In genomic region chr10:101287183-101287830, GRCh38 we compare ENCODE assay signal across 2 cellular contexts.
TF ChIP-seq lines count a peak whose summit lies in the region.

No MANE protein-coding gene starts in this region.

TF ChIP-seq in A549, 52 proteins besides CTCF, POLR2A, EP300 and RAD21:
- no peak for TF ChIP-seq ZSCAN20 (CRISPR knock-in tag; IDR thresholded peaks at IDR 0.05)
- no peak for TF ChIP-seq CBX8 (IDR thresholded peaks at IDR 0.05)
- peak; percentile 34; the same call in 1 of the 2 replicates for TF ChIP-seq KDM1A (IDR thresholded peaks at IDR 0.05; ENCODE audit: low read depth)
- TF ChIP-seq, protein P1, sequence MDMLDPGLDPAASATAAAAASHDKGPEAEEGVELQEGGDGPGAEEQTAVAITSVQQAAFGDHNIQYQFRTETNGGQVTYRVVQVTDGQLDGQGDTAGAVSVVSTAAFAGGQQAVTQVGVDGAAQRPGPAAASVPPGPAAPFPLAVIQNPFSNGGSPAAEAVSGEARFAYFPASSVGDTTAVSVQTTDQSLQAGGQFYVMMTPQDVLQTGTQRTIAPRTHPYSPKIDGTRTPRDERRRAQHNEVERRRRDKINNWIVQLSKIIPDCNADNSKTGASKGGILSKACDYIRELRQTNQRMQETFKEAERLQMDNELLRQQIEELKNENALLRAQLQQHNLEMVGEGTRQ (IDR thresholded peaks at IDR 0.05) = no peak
- no peak for TF ChIP-seq TP53 (CRISPR knock-in tag; IDR thresholded peaks at IDR 0.05)
- TF ChIP-seq, protein P2, sequence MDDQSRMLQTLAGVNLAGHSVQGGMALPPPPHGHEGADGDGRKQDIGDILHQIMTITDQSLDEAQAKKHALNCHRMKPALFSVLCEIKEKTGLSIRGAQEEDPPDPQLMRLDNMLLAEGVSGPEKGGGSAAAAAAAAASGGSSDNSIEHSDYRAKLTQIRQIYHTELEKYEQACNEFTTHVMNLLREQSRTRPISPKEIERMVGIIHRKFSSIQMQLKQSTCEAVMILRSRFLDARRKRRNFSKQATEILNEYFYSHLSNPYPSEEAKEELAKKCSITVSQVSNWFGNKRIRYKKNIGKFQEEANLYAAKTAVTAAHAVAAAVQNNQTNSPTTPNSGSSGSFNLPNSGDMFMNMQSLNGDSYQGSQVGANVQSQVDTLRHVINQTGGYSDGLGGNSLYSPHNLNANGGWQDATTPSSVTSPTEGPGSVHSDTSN (IDR thresholded peaks at IDR 0.05) = no peak
- TF ChIP-seq, protein P3, sequence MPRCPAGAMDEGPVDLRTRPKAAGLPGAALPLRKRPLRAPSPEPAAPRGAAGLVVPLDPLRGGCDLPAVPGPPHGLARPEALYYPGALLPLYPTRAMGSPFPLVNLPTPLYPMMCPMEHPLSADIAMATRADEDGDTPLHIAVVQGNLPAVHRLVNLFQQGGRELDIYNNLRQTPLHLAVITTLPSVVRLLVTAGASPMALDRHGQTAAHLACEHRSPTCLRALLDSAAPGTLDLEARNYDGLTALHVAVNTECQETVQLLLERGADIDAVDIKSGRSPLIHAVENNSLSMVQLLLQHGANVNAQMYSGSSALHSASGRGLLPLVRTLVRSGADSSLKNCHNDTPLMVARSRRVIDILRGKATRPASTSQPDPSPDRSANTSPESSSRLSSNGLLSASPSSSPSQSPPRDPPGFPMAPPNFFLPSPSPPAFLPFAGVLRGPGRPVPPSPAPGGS (IDR thresholded peaks at IDR 0.05) = no peak
- no peak for TF ChIP-seq HDAC2 (IDR thresholded peaks at IDR 0.05)
- TF ChIP-seq HOXB5 (CRISPR knock-in tag; IDR thresholded peaks at IDR 0.05) = no peak
- TF ChIP-seq PHF8 (IDR thresholded peaks at IDR 0.05; ENCODE audit: borderline replicate concordance, low read depth) = no peak
- TF ChIP-seq ZFP36 (IDR thresholded peaks at IDR 0.05; ENCODE audit: borderline replicate concordance, partially characterized antibody) = peak; percentile 55
- no peak for TF ChIP-seq EHMT2 (IDR thresholded peaks at IDR 0.05; ENCODE audit: low read depth)
- TF ChIP-seq HOXB13 (CRISPR knock-in tag; IDR thresholded peaks at IDR 0.05; ENCODE audit: low read depth) = no peak
- TF ChIP-seq SREBF2 (IDR thresholded peaks at IDR 0.05) = no peak

TF ChIP-seq in HepG2, 621 proteins besides CTCF, POLR2A, EP300 and RAD21:
- TF ChIP-seq ZNF768 (CRISPR knock-in tag; IDR thresholded peaks at IDR 0.05) = peak; percentile 83; the same call in 1 of the 2 replicates
- no peak for TF ChIP-seq NFATC3 (CRISPR knock-in tag; IDR thresholded peaks at IDR 0.05)
- no peak for TF ChIP-seq REL (CRISPR knock-in tag; conservative IDR thresholded peaks at IDR 0.05)
- peak; percentile 51 for TF ChIP-seq ZMYM3 (CRISPR knock-in tag; IDR thresholded peaks at IDR 0.05)
- TF ChIP-seq NFIC (IDR thresholded peaks at IDR 0.05; ENCODE audit: low read length) = no peak
TF ChIP-seq in HepG2: peak in this region for 2.
